ENCODE assay signal across 35 cellular contexts in the genomic region with DNA sequence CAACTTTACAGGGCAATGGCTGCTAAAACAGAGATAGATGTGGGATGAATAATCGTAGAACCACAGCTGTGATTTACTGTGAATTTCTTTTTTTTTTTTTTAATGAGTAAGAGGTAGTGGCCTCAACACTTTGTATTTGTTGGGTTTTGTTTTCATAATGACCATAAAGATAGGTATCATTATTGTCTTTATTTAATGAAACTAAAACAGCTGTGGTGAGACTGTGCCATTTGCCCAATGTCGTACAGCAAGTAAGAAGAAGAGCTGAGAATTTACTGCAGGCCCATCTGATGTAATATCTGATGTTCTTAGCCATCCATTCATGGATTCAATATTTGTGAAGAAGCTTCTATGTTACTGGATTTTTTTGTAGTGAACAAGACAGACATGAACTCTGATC.
"Had no signal": no experiment of that assay in that cellular context is flagged by ENCODE, and none has a peak within 500 bp of the region (broad histone marks: within the 10 kb centered on the region; RNA-seq: fewer than 3 reads in every experiment).

No MANE protein-coding gene starts in this region.

- H3K9me3 ChIP-seq: MG63 had no signal

- H3K27me3 ChIP-seq: MG63 had no signal

- H3K4me3 ChIP-seq: MG63 had no signal

- H3K27ac ChIP-seq: KMS-11 had no signal

- DNase-seq: Karpas-422, Kasumi-1, MG63, MM.1S, MV-4-11, NCI-H1048, NCI-H1092, NCI-H1092 treated with DMSO at 0.1 percent for 48 hours, NCI-H1105, NCI-H1105 treated with DMSO at 0.1 percent for 48 hours, NCI-H1417, NCI-H1417 treated with DMSO at 0.1 percent for 48 hours, NCI-H1436, NCI-H1436 treated with DMSO at 0.1 percent for 48 hours, NCI-H146, NCI-H1694, NCI-H1694 treated with DMSO at 0.1 percent for 48 hours, NCI-H187, NCI-H187 treated with DMSO at 0.1 percent for 48 hours, NCI-H1930, NCI-H2029, NCI-H2029 treated with DMSO at 0.1 percent for 48 hours, NCI-H2081, NCI-H2081 treated with DMSO at 0.1 percent for 48 hours, NCI-H2107, NCI-H2171, NCI-H2171 treated with DMSO at 0.1 percent for 48 hours, NCI-H2227 treated with DMSO at 0.1 percent for 48 hours, NCI-H226, NCI-H345, NCI-H446, NCI-H446 treated with DMSO at 0.1 percent for 48 hours, NCI-H510A, NCI-H510A treated with DMSO at 0.1 percent for 48 hours had no signal

- H3K36me3 ChIP-seq: MG63 had no signal

- H3K4me2 ChIP-seq: KMS-11 had no signal

- H3K9ac ChIP-seq: KMS-11 had no signal
